In genomic region chr1:112429749-112430148, GRCh38 we compare ENCODE assay signal across 14 cellular contexts. TPM values are rescaled to one million over a fixed set of nuclear protein-coding genes. Genes with fewer than 3 reads are reported as not detected.
A peak's percentile ranks its signal among the peaks of the same experiment; 100 is the strongest.
DNase-seq lines count a peak whose midpoint lies in the region; ATAC-seq and TF ChIP-seq lines count a peak whose summit lies in the region.
"Had no signal": no experiment of that assay in that cellular context is flagged by ENCODE, and none has a peak within 500 bp of the region (broad histone marks: within the 10 kb centered on the region; RNA-seq: fewer than 3 reads in every experiment).

No MANE protein-coding gene starts in this region.

- H3K36me3 ChIP-seq in BLaER1 treated with 17β-estradiol and CSF1 and Interleukin-3, amounts not matched to agents 10 nM and 100 nM = peaks cover 0 to 32% (median 6%) of the 10 kb centered on the region in 11 experiments; a peak in 7 of 22 replicates
- H3K36me3 ChIP-seq in esophagus muscularis mucosa (peaks cover 4 to 11% (median 7%) of the 10 kb centered on the region in 4 donors), gastrocnemius medialis (no peaks in the 10 kb centered on the region), aorta (ENCODE audit: control insufficient read depth in 1 of 2, insufficient read depth in 2 of 2, low read length in 1 of 2) (no peaks in the 10 kb centered on the region), brain microvascular endothelial cell (replicated peaks) (peaks cover 9% of the 10 kb centered on the region)

- no peak for TF ChIP-seq POLR2A in esophagus muscularis mucosa (IDR thresholded peaks at IDR 0.05; ENCODE audit: low read depth)
- no peak for TF ChIP-seq POLR2A in gastrocnemius medialis (IDR thresholded peaks at IDR 0.05)

- no peak for ATAC-seq in gastrocnemius medialis
- ATAC-seq in aorta (ENCODE audit: low FRiP score) = no peak
- ATAC-seq: CD8-positive, alpha-beta T cell had no signal

- H3K9ac ChIP-seq in BLaER1 treated with 17β-estradiol and CSF1 and Interleukin-3, amounts not matched to agents 10 nM and 100 nM = peak overlapping the region in 1 of 11 experiments; percentile 70; a peak in 5 of 22 replicates

- H3K4me1 ChIP-seq in BLaER1 treated with 17β-estradiol and CSF1 and Interleukin-3, amounts not matched to agents 10 nM and 100 nM = peaks cover 26 to 48% (median 32%) of the 10 kb centered on the region in 10 experiments
- peaks cover 3 to 32% (median 7%) of the 10 kb centered on the region in 4 donors for H3K4me1 ChIP-seq in esophagus muscularis mucosa
- H3K4me1 ChIP-seq in gastrocnemius medialis = peaks cover 0 to 10% of the 10 kb centered on the region in 2 donors
- peaks cover 0 to 1% of the 10 kb centered on the region in 2 donors for H3K4me1 ChIP-seq in aorta (ENCODE audit: control insufficient read depth in 1 of 2, insufficient read depth in 2 of 2, low read length in 2 of 2)

- no peaks in the 10 kb centered on the region for H3K9me3 ChIP-seq in BLaER1 treated with 17β-estradiol and CSF1 and Interleukin-3, amounts not matched to agents 10 nM and 100 nM (replicated peaks in 1 of 11)
- H3K9me3 ChIP-seq in esophagus muscularis mucosa = no peaks in the 10 kb centered on the region
- no peaks in the 10 kb centered on the region for H3K9me3 ChIP-seq in gastrocnemius medialis
- no peaks in the 10 kb centered on the region for H3K9me3 ChIP-seq in aorta (ENCODE audit: control insufficient read depth, low read length)

- peak overlapping the region in 5 of 11 experiments; percentile 35 to 89 (median 82); a peak in 8 of 22 replicates for H3K27ac ChIP-seq in BLaER1 treated with 17β-estradiol and CSF1 and Interleukin-3, amounts not matched to agents 10 nM and 100 nM
- H3K27ac ChIP-seq in esophagus muscularis mucosa (replicated peaks in 1 of 4) (peak overlapping the region; percentile 10 to 42 (median 26)), gastrocnemius medialis (peak overlapping the region in 3 of 4 donors; percentile 35 to 56 (median 48)), aorta (ENCODE audit: low read depth in 1 of 2, low read length in 2 of 2) (no peak overlapping the region), brain microvascular endothelial cell (no peak overlapping the region)

- intact Hi-C loops in esophagus muscularis mucosa (cut with DNase I) (no loop called here), gastrocnemius medialis (cut with DNase I; ENCODE audit: low total_unique reads) (no loop called here), aorta (cut with DNase I) (no loop called here)

- H3K4me3 ChIP-seq in BLaER1 treated with 17β-estradiol and CSF1 and Interleukin-3, amounts not matched to agents 10 nM and 100 nM = no peak overlapping the region
- H3K4me3 ChIP-seq in esophagus muscularis mucosa = no peak overlapping the region
- no peak overlapping the region for H3K4me3 ChIP-seq in gastrocnemius medialis
- no peak overlapping the region for H3K4me3 ChIP-seq in aorta (ENCODE audit: low read length in 2 of 2)
- no peak overlapping the region for H3K4me3 ChIP-seq in brain microvascular endothelial cell (ENCODE audit: low read depth, low read length)

- H4K20me1 ChIP-seq in BLaER1 treated with 17β-estradiol and CSF1 and Interleukin-3, amounts not matched to agents 10 nM and 100 nM = no peaks in the 10 kb centered on the region

- DNase-seq in Kasumi-1 (lab: John Stamatoyannopoulos, UW) (peak; percentile 13 to 14), esophagus muscularis mucosa (ENCODE audit: extremely low spot score) (no peak), gastrocnemius medialis (no peak), RKO (ENCODE audit: low spot score) (no peak), NOMO-1 (lab: John Stamatoyannopoulos, UW; ENCODE audit: unreplicated experiment in 2 of 2) (no peak), aorta (no peak), brain microvascular endothelial cell (no peak)
- DNase-seq: CD8-positive, alpha-beta T cell; HFFc6; IMR-90; NCI-H187; NCI-H345; NCI-H526 treated with DMSO at 0.1 percent for 48 hours had no signal

- in situ Hi-C loops in gastrocnemius medialis (cut with MboI; ENCODE audit: low sequenced_read_pairs in 4 of 4) (no loop called here), brain microvascular endothelial cell (cut with HindIII; ENCODE audit: low pct_ligation_motif_present, low sequenced_read_pairs) (no loop called here)

- no peak for TF ChIP-seq CTCF in esophagus muscularis mucosa (IDR thresholded peaks at IDR 0.05)
- no peak for TF ChIP-seq CTCF in gastrocnemius medialis (IDR thresholded peaks at IDR 0.05 in 4 of 5, conservative IDR thresholded peaks at IDR 0.05 in 1 of 5)
- TF ChIP-seq CTCF in brain microvascular endothelial cell (IDR thresholded peaks at IDR 0.05; ENCODE audit: low read depth, low read length, missing control alignments) = no peak

- no peak for TF ChIP-seq EP300 in esophagus muscularis mucosa (IDR thresholded peaks at IDR 0.05)

- H3K4me2 ChIP-seq in BLaER1 treated with 17β-estradiol and CSF1 and Interleukin-3, amounts not matched to agents 10 nM and 100 nM = peak overlapping the region; percentile 55 to 88 (median 65)

- 84% methylated on average over 1 of the region's 1 CpG for WGBS in esophagus muscularis mucosa
- WGBS in aorta, 2 donors = 92 to 94% methylated on average over 1 of the region's 1 CpG

- H3K27me3 ChIP-seq in BLaER1 treated with 17β-estradiol and CSF1 and Interleukin-3, amounts not matched to agents 10 nM and 100 nM = no peaks in the 10 kb centered on the region
- H3K27me3 ChIP-seq in esophagus muscularis mucosa = no peaks in the 10 kb centered on the region
- H3K27me3 ChIP-seq in gastrocnemius medialis = no peaks in the 10 kb centered on the region
- H3K27me3 ChIP-seq in aorta (ENCODE audit: control insufficient read depth in 1 of 2, insufficient read depth in 2 of 2, low read length in 1 of 2) = no peaks in the 10 kb centered on the region
- no peaks in the 10 kb centered on the region for H3K27me3 ChIP-seq in brain microvascular endothelial cell (replicated peaks)

RNA-seq across cellular contexts. Expression of gene CTTNBP2NL, which starts 33.7 kb away (rescaled TPM):
- total RNA-seq in esophagus muscularis mucosa (10 to 100 TPM; 16.2 to 26.9 (median 19.0) TPM), gastrocnemius medialis (1 to 10 TPM; 2.6 to 7.2 (median 3.9) TPM), aorta (10 to 100 TPM; 59.2 to 65.8 TPM)
- 1 to 10 TPM; 7.9 to 9.5 TPM for polyA plus RNA-seq in aorta
- total RNA-seq: CD8-positive, alpha-beta T cell had no signal

Comparison
In these comparisons a context has a peak if more than half of its experiments do, and no peak if none do; other contexts are left out.
1. H3K27ac ChIP-seq: peak in esophagus muscularis mucosa (4 of 4) and gastrocnemius medialis (3 of 4); none in aorta (0 of 2) and brain microvascular endothelial cell (single experiment).
2. DNase-seq: peak in Kasumi-1 (2 of 2); none in esophagus muscularis mucosa (single experiment), gastrocnemius medialis (0 of 2), RKO (single experiment), NOMO-1 (0 of 2), aorta (0 of 2) and brain microvascular endothelial cell (single experiment).